Comparison of ENCODE assay signal across 1 cellular context in the genomic region with DNA sequence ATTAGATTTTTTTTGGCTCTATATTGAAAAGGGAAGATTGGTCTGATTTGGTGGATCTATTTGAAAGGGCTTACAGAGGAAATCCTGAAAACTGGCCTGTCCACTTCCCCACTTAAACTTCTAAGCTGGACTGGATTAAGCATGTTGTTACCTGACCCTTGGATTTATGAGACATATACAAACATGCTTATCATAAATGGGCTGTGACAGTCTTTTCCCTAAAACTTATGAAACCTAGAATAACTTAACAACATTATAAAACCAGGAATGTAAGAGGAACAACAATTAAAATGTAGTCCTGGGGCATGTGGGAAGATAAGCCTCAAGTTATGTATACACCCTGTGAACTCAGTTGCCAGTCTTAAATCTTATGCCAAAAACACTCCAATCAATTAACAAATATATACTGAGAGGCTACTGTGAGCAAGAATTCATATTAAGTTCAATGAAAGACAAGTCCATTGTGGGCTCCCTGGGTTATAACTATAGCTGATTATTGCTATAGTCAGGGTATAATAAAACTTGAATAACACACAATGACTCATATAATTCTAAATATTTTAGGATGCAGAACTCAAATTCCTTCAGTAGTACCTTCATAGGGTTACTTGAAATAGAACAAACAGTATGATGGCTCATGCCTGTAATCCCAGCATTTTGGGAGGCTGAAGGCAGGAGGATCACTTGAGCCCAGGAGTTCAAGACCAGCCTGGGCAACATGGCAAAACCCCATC.
TF ChIP-seq lines count a peak whose summit lies in the region.

No MANE protein-coding gene starts in this region.

TF ChIP-seq in WTC11, 78 proteins besides CTCF, POLR2A, EP300 and RAD21 (continued from another document):
- TF ChIP-seq, protein P1, sequence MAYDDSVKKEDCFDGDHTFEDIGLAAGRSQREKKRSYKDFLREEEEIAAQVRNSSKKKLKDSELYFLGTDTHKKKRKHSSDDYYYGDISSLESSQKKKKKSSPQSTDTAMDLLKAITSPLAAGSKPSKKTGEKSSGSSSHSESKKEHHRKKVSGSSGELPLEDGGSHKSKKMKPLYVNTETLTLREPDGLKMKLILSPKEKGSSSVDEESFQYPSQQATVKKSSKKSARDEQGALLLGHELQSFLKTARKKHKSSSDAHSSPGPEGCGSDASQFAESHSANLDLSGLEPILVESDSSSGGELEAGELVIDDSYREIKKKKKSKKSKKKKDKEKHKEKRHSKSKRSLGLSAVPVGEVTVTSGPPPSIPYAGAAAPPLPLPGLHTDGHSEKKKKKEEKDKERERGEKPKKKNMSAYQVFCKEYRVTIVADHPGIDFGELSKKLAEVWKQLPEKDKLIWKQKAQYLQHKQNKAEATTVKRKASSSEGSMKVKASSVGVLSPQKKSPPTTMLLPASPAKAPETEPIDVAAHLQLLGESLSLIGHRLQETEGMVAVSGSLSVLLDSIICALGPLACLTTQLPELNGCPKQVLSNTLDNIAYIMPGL (CRISPR knock-in tag; IDR thresholded peaks at IDR 0.05) = no peak
- no peak for TF ChIP-seq TP53 (CRISPR knock-in tag; IDR thresholded peaks at IDR 0.05)
- no peak for TF ChIP-seq ZNF416 (CRISPR knock-in tag; IDR thresholded peaks at IDR 0.05)
- TF ChIP-seq, protein P2, sequence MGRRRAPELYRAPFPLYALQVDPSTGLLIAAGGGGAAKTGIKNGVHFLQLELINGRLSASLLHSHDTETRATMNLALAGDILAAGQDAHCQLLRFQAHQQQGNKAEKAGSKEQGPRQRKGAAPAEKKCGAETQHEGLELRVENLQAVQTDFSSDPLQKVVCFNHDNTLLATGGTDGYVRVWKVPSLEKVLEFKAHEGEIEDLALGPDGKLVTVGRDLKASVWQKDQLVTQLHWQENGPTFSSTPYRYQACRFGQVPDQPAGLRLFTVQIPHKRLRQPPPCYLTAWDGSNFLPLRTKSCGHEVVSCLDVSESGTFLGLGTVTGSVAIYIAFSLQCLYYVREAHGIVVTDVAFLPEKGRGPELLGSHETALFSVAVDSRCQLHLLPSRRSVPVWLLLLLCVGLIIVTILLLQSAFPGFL (CRISPR knock-in tag; IDR thresholded peaks at IDR 0.05; ENCODE audit: borderline replicate concordance) = no peak
- no peak for TF ChIP-seq ELF4 (CRISPR knock-in tag; IDR thresholded peaks at IDR 0.05; ENCODE audit: low read depth)
- no peak for TF ChIP-seq ESRRA (CRISPR knock-in tag; IDR thresholded peaks at IDR 0.05; ENCODE audit: borderline replicate concordance)
- no peak for TF ChIP-seq NR3C1 (CRISPR knock-in tag; conservative IDR thresholded peaks at IDR 0.05; ENCODE audit: low read depth)
